8 cellular contexts compared by ENCODE assay signal in genomic region chr3:11721114-11721440, GRCh38.
A peak's percentile ranks its signal among the peaks of the same experiment; 100 is the strongest.
DNase-seq lines count a peak whose midpoint lies in the region; ATAC-seq, FAIRE-seq and TF ChIP-seq lines count a peak whose summit lies in the region.

No MANE protein-coding gene starts in this region.

- no peak for ATAC-seq in HG03354 (IDR thresholded peaks at IDR 0.05; ENCODE audit: poor library complexity, severe bottlenecking, unreplicated experiment)

- peaks cover 3% of the 10 kb centered on the region for H3K79me2 ChIP-seq in neural cell (replicated peaks; ENCODE audit: insufficient read depth, low read length)

- no peak for FAIRE-seq in HTR-8/SVneo (lab: Jason Lieb, UNC)

- no peaks in the 10 kb centered on the region for H3K4me1 ChIP-seq in colonic mucosa

- intact Hi-C loops in colonic mucosa (cut with DNase I), result no loop called here

- no peaks in the 10 kb centered on the region for H3F3A ChIP-seq in neural cell (ENCODE audit: insufficient read depth, low read length, poor library complexity, severe bottlenecking)

- H3K9me3 ChIP-seq in colonic mucosa, result no peaks in the 10 kb centered on the region
- no peaks in the 10 kb centered on the region for H3K9me3 ChIP-seq in neural cell (ENCODE audit: low read length)
- H3K9me3 ChIP-seq in MG63, result no peaks in the 10 kb centered on the region

- TF ChIP-seq CTCF in C4-2B (conservative IDR thresholded peaks at IDR 0.05) (no peak), colonic mucosa (IDR thresholded peaks at IDR 0.05) (no peak), neural cell (IDR thresholded peaks at IDR 0.05; ENCODE audit: poor library complexity, severe bottlenecking) (no peak)

- H3K4me3 ChIP-seq in colonic mucosa (peak overlapping the region; percentile 96), neural cell (ENCODE audit: low read length) (peak overlapping the region; percentile 98), MG63 (no peak overlapping the region; the same call in 1 of the 2 replicates)

- no peak for TF ChIP-seq EP300 in neural cell (conservative IDR thresholded peaks at IDR 0.05; ENCODE audit: poor library complexity, severe bottlenecking)

- H3K27ac ChIP-seq in C4-2B (peak overlapping the region; percentile 97), colonic mucosa (peak overlapping the region; percentile 94), neural cell (ENCODE audit: low read length) (no peak overlapping the region)

- no peaks in the 10 kb centered on the region for H3K9me2 ChIP-seq in neural cell (ENCODE audit: insufficient read depth, low read length)

- DNase-seq in LoVo (ENCODE audit: low spot score) (peak; percentile 6), colonic mucosa (no peak), HTR-8/SVneo (ENCODE audit: insufficient read length, low spot score) (no peak), Ammon's horn (ENCODE audit: low spot score) (no peak), MG63 (no peak)

- H4K20me1 ChIP-seq in neural cell (ENCODE audit: insufficient read depth), result no peaks in the 10 kb centered on the region

- H2AFZ ChIP-seq in neural cell (ENCODE audit: low read depth, low read length), result no peak overlapping the region

- H3K36me3 ChIP-seq in colonic mucosa, result no peaks in the 10 kb centered on the region
- H3K36me3 ChIP-seq in neural cell (ENCODE audit: insufficient read depth, low read length), result no peaks in the 10 kb centered on the region
- no peaks in the 10 kb centered on the region for H3K36me3 ChIP-seq in MG63

- H3K4me2 ChIP-seq in neural cell (ENCODE audit: low read length), result no peak overlapping the region

- H3K27me3 ChIP-seq in colonic mucosa (no peaks in the 10 kb centered on the region), neural cell (ENCODE audit: insufficient read depth, low read depth, low read length) (peaks cover 12% of the 10 kb centered on the region), MG63 (no peaks in the 10 kb centered on the region)

- H3K9ac ChIP-seq in colonic mucosa (ENCODE audit: low read depth in 2 of 2, low read length in 2 of 2) (peak overlapping the region; percentile 64 to 91), neural cell (ENCODE audit: low read length) (no peak overlapping the region)

- TF ChIP-seq RAD21 in neural cell (conservative IDR thresholded peaks at IDR 0.05), result no peak

TF ChIP-seq in neural cell, 6 proteins besides CTCF, POLR2A, EP300 and RAD21:
- TF ChIP-seq EZH2 (IDR thresholded peaks at IDR 0.05; ENCODE audit: borderline replicate concordance, insufficient read depth, low read length, poor library complexity, severe bottlenecking) (no peak), TAF1 (IDR thresholded peaks at IDR 0.05; ENCODE audit: low read depth) (no peak), MXI1 (conservative IDR thresholded peaks at IDR 0.05; ENCODE audit: poor library complexity, severe bottlenecking) (no peak), SMC3 (conservative IDR thresholded peaks at IDR 0.05; ENCODE audit: poor library complexity) (no peak), POLR2AphosphoS5 (IDR thresholded peaks at IDR 0.05) (no peak), REST (IDR thresholded peaks at IDR 0.05; ENCODE audit: borderline replicate concordance) (no peak)
